Comparison of ENCODE assay signal across 7 cellular contexts in the genomic region with DNA sequence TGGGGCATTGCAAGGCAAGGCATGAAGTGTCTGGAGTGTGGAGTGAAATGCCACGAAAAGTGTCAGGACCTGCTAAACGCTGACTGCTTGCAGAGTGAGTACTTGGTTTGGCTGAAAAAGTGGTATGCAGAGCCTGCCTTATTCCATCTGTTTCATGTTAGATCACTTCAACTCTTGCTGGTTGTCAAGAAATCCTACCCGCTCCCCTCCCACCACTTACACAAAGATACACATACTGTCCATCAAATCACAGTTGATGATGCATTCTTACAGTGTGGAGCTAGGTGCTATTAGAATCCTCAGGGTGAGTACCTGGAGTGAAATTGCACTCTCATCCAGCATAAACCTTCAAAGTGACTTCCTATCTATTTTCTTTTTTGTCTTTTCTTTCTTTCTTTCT.
"Had no signal": no experiment of that assay in that cellular context is flagged by ENCODE, and none has a peak within 500 bp of the region (broad histone marks: within the 10 kb centered on the region; RNA-seq: fewer than 3 reads in every experiment).

No MANE protein-coding gene starts in this region.

- ATAC-seq: GM12878 had no signal

- DNase-seq: GDM1, GF-D8 had no signal

- H3K4me3 ChIP-seq: GM12878 had no signal

- FAIRE-seq: G401.6, GM12878, GM12892, GM18507, GM19239 had no signal
